Comparison of ENCODE assay signal across 1 cellular context in the genomic region with DNA sequence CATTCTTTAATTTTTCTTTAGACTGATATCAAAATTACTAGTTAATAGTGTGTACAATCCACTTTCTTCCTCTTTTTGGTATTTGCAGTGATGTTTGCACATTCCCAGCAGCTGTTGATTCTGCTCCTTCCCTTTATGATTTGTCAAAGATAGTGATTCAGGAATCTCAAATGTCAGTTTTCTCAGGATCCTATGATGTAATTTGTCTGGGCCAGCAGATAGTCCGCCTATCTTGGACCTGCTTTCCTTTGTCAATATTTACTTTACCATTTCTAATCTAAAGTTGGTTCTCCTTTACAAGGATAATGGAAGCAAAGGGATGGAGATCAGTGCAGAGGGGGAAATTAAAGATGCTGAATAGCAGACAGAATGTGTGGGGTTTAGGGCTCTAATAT.
TF ChIP-seq lines count a peak whose summit lies in the region.

No MANE protein-coding gene starts in this region.

TF ChIP-seq in K562, 482 proteins besides CTCF, POLR2A, EP300 and RAD21 (continued from another document and continues in another):
- TF ChIP-seq, protein P1, sequence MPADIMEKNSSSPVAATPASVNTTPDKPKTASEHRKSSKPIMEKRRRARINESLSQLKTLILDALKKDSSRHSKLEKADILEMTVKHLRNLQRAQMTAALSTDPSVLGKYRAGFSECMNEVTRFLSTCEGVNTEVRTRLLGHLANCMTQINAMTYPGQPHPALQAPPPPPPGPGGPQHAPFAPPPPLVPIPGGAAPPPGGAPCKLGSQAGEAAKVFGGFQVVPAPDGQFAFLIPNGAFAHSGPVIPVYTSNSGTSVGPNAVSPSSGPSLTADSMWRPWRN (IDR thresholded peaks at IDR 0.05; ENCODE audit: low read depth) = peak; percentile 36; the same call in 1 of the 2 replicates
- no peak for TF ChIP-seq HMG20A (CRISPR knock-in tag; conservative IDR thresholded peaks at IDR 0.05)
- no peak for TF ChIP-seq TCF7 (IDR thresholded peaks at IDR 0.05; ENCODE audit: borderline replicate concordance)
- no peak for TF ChIP-seq HMBOX1 (IDR thresholded peaks at IDR 0.05)
- TF ChIP-seq TAF9B (IDR thresholded peaks at IDR 0.05; ENCODE audit: partially characterized antibody) = no peak
- TF ChIP-seq MCM7 (IDR thresholded peaks at IDR 0.05) = no peak
- no peak for TF ChIP-seq FOXP4 (CRISPR knock-in tag; IDR thresholded peaks at IDR 0.05; ENCODE audit: borderline replicate concordance)
- no peak for TF ChIP-seq CBX3 (IDR thresholded peaks at IDR 0.05; ENCODE audit: borderline replicate concordance in 1 of 2, low read length in 2 of 2)
- TF ChIP-seq ZNF165 (CRISPR knock-in tag; IDR thresholded peaks at IDR 0.05; ENCODE audit: borderline replicate concordance) = no peak
- TF ChIP-seq, protein P2, sequence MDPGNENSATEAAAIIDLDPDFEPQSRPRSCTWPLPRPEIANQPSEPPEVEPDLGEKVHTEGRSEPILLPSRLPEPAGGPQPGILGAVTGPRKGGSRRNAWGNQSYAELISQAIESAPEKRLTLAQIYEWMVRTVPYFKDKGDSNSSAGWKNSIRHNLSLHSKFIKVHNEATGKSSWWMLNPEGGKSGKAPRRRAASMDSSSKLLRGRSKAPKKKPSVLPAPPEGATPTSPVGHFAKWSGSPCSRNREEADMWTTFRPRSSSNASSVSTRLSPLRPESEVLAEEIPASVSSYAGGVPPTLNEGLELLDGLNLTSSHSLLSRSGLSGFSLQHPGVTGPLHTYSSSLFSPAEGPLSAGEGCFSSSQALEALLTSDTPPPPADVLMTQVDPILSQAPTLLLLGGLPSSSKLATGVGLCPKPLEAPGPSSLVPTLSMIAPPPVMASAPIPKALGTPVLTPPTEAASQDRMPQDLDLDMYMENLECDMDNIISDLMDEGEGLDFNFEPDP (CRISPR knock-in tag; IDR thresholded peaks at IDR 0.05) = no peak
- TF ChIP-seq, protein P3, sequence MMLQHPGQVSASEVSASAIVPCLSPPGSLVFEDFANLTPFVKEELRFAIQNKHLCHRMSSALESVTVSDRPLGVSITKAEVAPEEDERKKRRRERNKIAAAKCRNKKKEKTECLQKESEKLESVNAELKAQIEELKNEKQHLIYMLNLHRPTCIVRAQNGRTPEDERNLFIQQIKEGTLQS (IDR thresholded peaks at IDR 0.05) = peak; percentile 49; the same call in 1 of the 2 replicates
- TF ChIP-seq, protein P3 (CRISPR knock-in tag; conservative IDR thresholded peaks at IDR 0.05) = no peak
- TF ChIP-seq, protein P4, sequence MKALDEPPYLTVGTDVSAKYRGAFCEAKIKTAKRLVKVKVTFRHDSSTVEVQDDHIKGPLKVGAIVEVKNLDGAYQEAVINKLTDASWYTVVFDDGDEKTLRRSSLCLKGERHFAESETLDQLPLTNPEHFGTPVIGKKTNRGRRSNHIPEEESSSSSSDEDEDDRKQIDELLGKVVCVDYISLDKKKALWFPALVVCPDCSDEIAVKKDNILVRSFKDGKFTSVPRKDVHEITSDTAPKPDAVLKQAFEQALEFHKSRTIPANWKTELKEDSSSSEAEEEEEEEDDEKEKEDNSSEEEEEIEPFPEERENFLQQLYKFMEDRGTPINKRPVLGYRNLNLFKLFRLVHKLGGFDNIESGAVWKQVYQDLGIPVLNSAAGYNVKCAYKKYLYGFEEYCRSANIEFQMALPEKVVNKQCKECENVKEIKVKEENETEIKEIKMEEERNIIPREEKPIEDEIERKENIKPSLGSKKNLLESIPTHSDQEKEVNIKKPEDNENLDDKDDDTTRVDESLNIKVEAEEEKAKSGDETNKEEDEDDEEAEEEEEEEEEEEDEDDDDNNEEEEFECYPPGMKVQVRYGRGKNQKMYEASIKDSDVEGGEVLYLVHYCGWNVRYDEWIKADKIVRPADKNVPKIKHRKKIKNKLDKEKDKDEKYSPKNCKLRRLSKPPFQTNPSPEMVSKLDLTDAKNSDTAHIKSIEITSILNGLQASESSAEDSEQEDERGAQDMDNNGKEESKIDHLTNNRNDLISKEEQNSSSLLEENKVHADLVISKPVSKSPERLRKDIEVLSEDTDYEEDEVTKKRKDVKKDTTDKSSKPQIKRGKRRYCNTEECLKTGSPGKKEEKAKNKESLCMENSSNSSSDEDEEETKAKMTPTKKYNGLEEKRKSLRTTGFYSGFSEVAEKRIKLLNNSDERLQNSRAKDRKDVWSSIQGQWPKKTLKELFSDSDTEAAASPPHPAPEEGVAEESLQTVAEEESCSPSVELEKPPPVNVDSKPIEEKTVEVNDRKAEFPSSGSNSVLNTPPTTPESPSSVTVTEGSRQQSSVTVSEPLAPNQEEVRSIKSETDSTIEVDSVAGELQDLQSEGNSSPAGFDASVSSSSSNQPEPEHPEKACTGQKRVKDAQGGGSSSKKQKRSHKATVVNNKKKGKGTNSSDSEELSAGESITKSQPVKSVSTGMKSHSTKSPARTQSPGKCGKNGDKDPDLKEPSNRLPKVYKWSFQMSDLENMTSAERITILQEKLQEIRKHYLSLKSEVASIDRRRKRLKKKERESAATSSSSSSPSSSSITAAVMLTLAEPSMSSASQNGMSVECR (CRISPR knock-in tag; IDR thresholded peaks at IDR 0.05) = no peak
- TF ChIP-seq POLR2AphosphoS5 (IDR thresholded peaks at IDR 0.05; ENCODE audit: control insufficient read depth, insufficient read depth, low read depth, low read length) = no peak
- TF ChIP-seq, protein P5, sequence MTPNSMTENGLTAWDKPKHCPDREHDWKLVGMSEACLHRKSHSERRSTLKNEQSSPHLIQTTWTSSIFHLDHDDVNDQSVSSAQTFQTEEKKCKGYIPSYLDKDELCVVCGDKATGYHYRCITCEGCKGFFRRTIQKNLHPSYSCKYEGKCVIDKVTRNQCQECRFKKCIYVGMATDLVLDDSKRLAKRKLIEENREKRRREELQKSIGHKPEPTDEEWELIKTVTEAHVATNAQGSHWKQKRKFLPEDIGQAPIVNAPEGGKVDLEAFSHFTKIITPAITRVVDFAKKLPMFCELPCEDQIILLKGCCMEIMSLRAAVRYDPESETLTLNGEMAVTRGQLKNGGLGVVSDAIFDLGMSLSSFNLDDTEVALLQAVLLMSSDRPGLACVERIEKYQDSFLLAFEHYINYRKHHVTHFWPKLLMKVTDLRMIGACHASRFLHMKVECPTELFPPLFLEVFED (CRISPR knock-in tag; conservative IDR thresholded peaks at IDR 0.05) = no peak
- no peak for TF ChIP-seq GTF2E2 (tag; IDR thresholded peaks at IDR 0.05)
- TF ChIP-seq ZNF124 (CRISPR knock-in tag; IDR thresholded peaks at IDR 0.05) = no peak
- no peak for TF ChIP-seq TCF7L2 (IDR thresholded peaks at IDR 0.05; ENCODE audit: low read depth, low read length)
- no peak for TF ChIP-seq TEAD2 (tag; IDR thresholded peaks at IDR 0.05)
- no peak for TF ChIP-seq MYBL2 (IDR thresholded peaks at IDR 0.05; ENCODE audit: low read depth)
- no peak for TF ChIP-seq MYBL2 (CRISPR knock-in tag; IDR thresholded peaks at IDR 0.05; ENCODE audit: borderline replicate concordance)
- TF ChIP-seq GATA2 (CRISPR knock-in tag; IDR thresholded peaks at IDR 0.05) = no peak
- TF ChIP-seq FOXA3 (CRISPR knock-in tag; conservative IDR thresholded peaks at IDR 0.05 in 1 of 2, IDR thresholded peaks at IDR 0.05 in 1 of 2) = peak; percentile 65 to 98; a peak in 3 of 4 replicates
- no peak for TF ChIP-seq C11orf30 (IDR thresholded peaks at IDR 0.05; ENCODE audit: low read depth)
- TF ChIP-seq SMARCE1 (IDR thresholded peaks at IDR 0.05) = peak; percentile 73; the same call in 1 of the 2 replicates
- no peak for TF ChIP-seq RBM17 (IDR thresholded peaks at IDR 0.05; ENCODE audit: borderline replicate concordance, low read depth, low read length)
- TF ChIP-seq MED1 (CRISPR knock-in tag; IDR thresholded peaks at IDR 0.05; ENCODE audit: borderline replicate concordance) = no peak
- TF ChIP-seq, protein P6, sequence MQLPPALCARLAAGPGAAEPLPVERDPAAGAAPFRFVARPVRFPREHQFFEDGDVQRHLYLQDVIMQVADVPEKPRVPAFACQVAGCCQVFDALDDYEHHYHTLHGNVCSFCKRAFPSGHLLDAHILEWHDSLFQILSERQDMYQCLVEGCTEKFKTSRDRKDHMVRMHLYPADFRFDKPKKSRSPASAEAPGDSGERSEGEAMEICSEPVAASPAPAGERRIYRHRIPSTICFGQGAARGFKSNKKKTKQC (CRISPR knock-in tag; IDR thresholded peaks at IDR 0.05) = no peak
- no peak for TF ChIP-seq ZNF23 (CRISPR knock-in tag; IDR thresholded peaks at IDR 0.05)
- TF ChIP-seq HIVEP1 (CRISPR knock-in tag; IDR thresholded peaks at IDR 0.05) = no peak
- TF ChIP-seq, protein P7, sequence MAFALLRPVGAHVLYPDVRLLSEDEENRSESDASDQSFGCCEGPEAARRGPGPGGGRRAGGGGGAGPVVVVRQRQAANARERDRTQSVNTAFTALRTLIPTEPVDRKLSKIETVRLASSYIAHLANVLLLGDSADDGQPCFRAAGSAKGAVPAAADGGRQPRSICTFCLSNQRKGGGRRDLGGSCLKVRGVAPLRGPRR (CRISPR knock-in tag; IDR thresholded peaks at IDR 0.05) = no peak
- TF ChIP-seq SREBF1 (IDR thresholded peaks at IDR 0.05; ENCODE audit: borderline replicate concordance, low read depth, low read length) = no peak
- TF ChIP-seq XRCC5 (IDR thresholded peaks at IDR 0.05; ENCODE audit: low read depth, low read length) = no peak
- TF ChIP-seq SOX6 (IDR thresholded peaks at IDR 0.05) = peak; percentile 63; the same call in 1 of the 2 replicates
- no peak for TF ChIP-seq ZNF12 (CRISPR knock-in tag; IDR thresholded peaks at IDR 0.05)
- TF ChIP-seq, protein P8, sequence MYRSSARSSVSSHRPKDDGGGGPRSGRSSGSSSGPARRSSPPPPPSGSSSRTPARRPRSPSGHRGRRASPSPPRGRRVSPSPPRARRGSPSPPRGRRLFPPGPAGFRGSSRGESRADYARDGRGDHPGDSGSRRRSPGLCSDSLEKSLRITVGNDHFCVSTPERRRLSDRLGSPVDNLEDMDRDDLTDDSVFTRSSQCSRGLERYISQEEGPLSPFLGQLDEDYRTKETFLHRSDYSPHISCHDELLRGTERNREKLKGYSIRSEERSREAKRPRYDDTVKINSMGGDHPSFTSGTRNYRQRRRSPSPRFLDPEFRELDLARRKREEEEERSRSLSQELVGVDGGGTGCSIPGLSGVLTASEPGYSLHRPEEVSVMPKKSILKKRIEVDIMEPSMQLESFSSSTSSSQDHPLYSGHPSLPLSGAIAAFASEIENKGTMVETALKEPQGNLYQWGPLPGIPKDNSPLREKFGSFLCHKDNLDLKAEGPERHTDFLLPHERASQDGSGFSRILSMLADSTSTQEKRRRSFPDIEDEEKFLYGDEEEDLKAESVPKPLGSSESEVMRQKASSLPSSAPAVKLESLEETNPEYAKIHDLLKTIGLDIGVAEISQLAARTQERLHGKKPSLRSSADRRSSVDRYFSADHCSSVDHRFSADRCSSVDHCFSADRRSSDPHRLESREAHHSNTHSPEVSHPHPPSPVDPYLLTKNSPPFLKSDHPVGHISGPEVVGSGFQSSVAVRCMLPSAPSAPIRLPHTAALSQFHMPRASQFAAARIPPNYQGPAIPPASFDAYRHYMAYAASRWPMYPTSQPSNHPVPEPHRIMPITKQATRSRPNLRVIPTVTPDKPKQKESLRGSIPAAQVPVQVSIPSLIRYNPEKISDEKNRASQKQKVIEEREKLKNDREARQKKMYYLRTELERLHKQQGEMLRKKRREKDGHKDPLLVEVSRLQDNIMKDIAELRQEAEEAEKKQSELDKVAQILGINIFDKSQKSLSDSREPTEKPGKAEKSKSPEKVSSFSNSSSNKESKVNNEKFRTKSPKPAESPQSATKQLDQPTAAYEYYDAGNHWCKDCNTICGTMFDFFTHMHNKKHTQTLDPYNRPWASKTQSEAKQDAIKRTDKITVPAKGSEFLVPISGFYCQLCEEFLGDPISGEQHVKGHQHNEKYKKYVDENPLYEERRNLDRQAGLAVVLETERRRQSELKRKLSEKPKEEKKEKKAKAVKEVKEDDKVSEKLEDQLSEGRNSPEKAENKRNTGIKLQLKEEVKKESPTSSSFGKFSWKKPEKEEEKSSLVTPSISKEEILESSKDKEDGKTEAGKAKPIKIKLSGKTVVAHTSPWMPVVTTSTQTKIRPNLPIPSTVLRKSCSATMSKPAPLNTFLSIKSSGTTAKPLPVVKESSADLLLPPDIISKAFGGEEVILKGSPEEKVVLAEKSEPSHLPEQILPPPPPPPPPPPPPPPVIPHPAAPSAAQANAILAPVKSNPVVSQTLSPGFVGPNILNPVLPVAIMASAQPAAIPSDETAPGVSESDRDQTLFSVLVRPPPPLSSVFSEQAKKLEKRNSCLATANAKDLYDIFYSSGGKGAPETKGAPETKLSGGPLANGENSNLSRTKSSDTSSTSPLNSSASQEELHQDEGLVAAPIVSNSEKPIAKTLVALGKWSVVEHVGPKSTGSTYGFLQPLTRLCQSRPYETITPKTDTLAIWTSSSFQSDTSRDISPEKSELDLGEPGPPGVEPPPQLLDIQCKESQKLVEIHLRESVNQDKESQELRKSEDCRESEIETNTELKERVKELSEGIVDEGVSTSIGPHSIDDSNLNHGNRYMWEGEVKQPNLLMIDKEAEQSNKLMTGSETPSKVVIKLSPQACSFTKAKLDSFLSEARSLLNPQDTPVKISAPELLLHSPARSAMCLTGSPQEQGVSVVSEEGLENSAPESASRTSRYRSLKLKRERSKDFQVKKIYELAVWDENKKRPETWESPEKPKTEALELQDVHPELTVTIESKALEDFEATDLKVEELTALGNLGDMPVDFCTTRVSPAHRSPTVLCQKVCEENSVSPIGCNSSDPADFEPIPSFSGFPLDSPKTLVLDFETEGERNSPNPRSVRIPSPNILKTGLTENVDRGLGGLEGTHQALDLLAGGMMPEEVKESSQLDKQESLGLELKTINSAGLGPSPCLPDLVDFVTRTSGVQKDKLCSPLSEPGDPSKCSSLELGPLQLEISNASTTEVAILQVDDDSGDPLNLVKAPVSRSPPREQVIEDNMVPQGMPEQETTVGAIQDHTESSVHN (IDR thresholded peaks at IDR 0.05; ENCODE audit: borderline replicate concordance in 1 of 2, low read depth in 1 of 2) = peak in 1 of 2 experiments; percentile 68; a peak in 2 of 4 replicates
- TF ChIP-seq POLR3A (IDR thresholded peaks at IDR 0.05; ENCODE audit: borderline replicate concordance, extremely low read depth, insufficient read depth, insufficient read length) = no peak
- TF ChIP-seq NFRKB (IDR thresholded peaks at IDR 0.05; ENCODE audit: low read depth) = no peak
